23 cellular contexts compared by ENCODE assay signal in genomic region chr5:73180561-73180960, GRCh38. TPM values are rescaled to one million over a fixed set of nuclear protein-coding genes. Genes with fewer than 3 reads are reported as not detected.
"Had no signal": no experiment of that assay in that cellular context is flagged by ENCODE, and none has a peak within 500 bp of the region (broad histone marks: within the 10 kb centered on the region; RNA-seq: fewer than 3 reads in every experiment).

No MANE protein-coding gene starts in this region.

- H3K4me3 Mint-ChIP-seq: activated T-cell treated with anti-CD3 and anti-CD28 coated beads, Interleukin-2, amount 50 U/mL, for 72 hours; T-helper 17 cell had no signal

- H3K4me1 Mint-ChIP-seq: T-helper 17 cell had no signal

- H3K27ac Mint-ChIP-seq: activated T-cell treated with anti-CD3 and anti-CD28 coated beads, Interleukin-2, amount 50 U/mL, for 72 hours; progenitor cell of endocrine pancreas; T-helper 17 cell had no signal

- H3K4me3 ChIP-seq: cardiac muscle cell, esophagus squamous epithelium, lower lobe of right lung, right atrium auricular region, skin epidermis, tibial artery, uterus had no signal

- DNase-seq: activated CD4-positive, alpha-beta T cell treated with anti-CD3 and anti-CD28 coated beads for 1 hour; activated effector memory CD4-positive, alpha-beta T cell treated with anti-CD3 and anti-CD28 coated beads, Interleukin-2, amount 50 U/mL, for 16 hours; activated naive CD4-positive, alpha-beta T cell treated with anti-CD3 and anti-CD28 coated beads, Interleukin-2, amount 50 U/mL, for 16 hours; activated T-cell treated with anti-CD3 and anti-CD28 coated beads, Interleukin-2, amount 50 U/mL, for 72 hours; aorta; dermis blood vessel endothelial cell; effector memory CD4-positive, alpha-beta T cell; esophagus squamous epithelium; lower lobe of right lung; stimulated activated naive CD8-positive, alpha-beta T cell treated with anti-CD3 and anti-CD28 coated beads, Interleukin-15, Interleukin-2, amounts not matched to agents 100 U/mL and 50 U/mL, for 24 hours; substantia nigra; T-helper 17 cell; tibial artery; uterus; WERI-Rb-1 had no signal

RNA-seq across cellular contexts. Expression of gene TMEM174, which starts 7.6 kb away (rescaled TPM):
- total RNA-seq: activated CD8-positive, alpha-beta memory T cell treated with anti-CD3 and anti-CD28 coated beads for 36 hours; activated T-cell treated with anti-CD3 and anti-CD28 coated beads, Interleukin-2, amount 50 U/mL, for 72 hours; aorta; cardiac muscle cell; chondrocyte; dermis blood vessel endothelial cell; endothelial cell of umbilical vein; esophagus squamous epithelium; lower lobe of right lung; omental fat pad; progenitor cell of endocrine pancreas; right atrium auricular region; T-helper 17 cell; uterus had no signal
